8 cellular contexts compared by ENCODE assay signal in genomic region chr4:15479089-15479912, GRCh38. TPM values are rescaled to one million over a fixed set of nuclear protein-coding genes. Genes with fewer than 3 reads are reported as not detected.
DNase-seq lines count a peak whose midpoint lies in the region; FAIRE-seq and TF ChIP-seq lines count a peak whose summit lies in the region.

No MANE protein-coding gene starts in this region.

- FAIRE-seq in endometrium (lab: Jason Lieb, UNC) = peak; percentile 84

- intact Hi-C loops in lower leg skin (cut with DNase I; ENCODE audit: low total_unique reads) (no loop called here), tibial artery (cut with DNase I; ENCODE audit: low total_unique reads) (loop anchor here (2.0 to 5.0 kb wide), 2 partner anchors 176 to 478 kb away; partner anchors contain the start of gene FBXL5)

- H3K79me2 ChIP-seq in Loucy (ENCODE audit: insufficient read depth, low read length) = no peaks in the 10 kb centered on the region

- 24% methylated on average over 11 of the region's 11 CpGs for WGBS in lower leg skin, 2 donors

- H3K36me3 ChIP-seq in Loucy (ENCODE audit: insufficient read depth, low read length) = no peaks in the 10 kb centered on the region
- peaks cover 14 to 20% (median 17%) of the 10 kb centered on the region in 3 donors for H3K36me3 ChIP-seq in tibial artery

- H3K9ac ChIP-seq in Loucy (ENCODE audit: low read depth, low read length, poor library complexity, severe bottlenecking) = no peak overlapping the region

- CTCF ChIA-PET in RWPE1 (lab: Yijun Ruan, JAX) = interaction anchor here (0.6 to 1.5 kb wide), 5 partner anchors 170 to 1940 kb away, joined by 3 to 7 read pairs (median 3); no protein-coding TSS in a partner anchor

- H3K9me2 ChIP-seq in Loucy (replicated peaks; ENCODE audit: low read depth, low read length) = no peaks in the 10 kb centered on the region

- peak; percentile 5 for DNase-seq in GM12864 (ENCODE audit: low read depth)
- peak; percentile 72 for DNase-seq in RWPE1 (ENCODE audit: low spot score)
- DNase-seq in lower leg skin (ENCODE audit: low spot score in 2 of 2) = no peak
- peak; percentile 37 to 68 for DNase-seq in tibial artery
- DNase-seq in activated naive CD4-positive, alpha-beta T cell treated with Interleukin-2 at 50 U/mL for 16 hours = no peak
- DNase-seq in stimulated activated naive CD4-positive, alpha-beta T cell (lab: John Stamatoyannopoulos, UW) = no peak

- H2AFZ ChIP-seq in Loucy (ENCODE audit: low read length) = no peak overlapping the region

- no peak overlapping the region for H3K4me2 ChIP-seq in Loucy (ENCODE audit: low read depth, low read length, poor library complexity, severe bottlenecking)

- H3K4me3 ChIP-seq in GM12864 (ENCODE audit: low read depth, low read length) = no peak overlapping the region
- no peak overlapping the region for H3K4me3 ChIP-seq in Loucy (ENCODE audit: low read length, poor library complexity, severe bottlenecking)
- H3K4me3 ChIP-seq in lower leg skin (ENCODE audit: low read depth, poor library complexity, severe bottlenecking) = peak overlapping the region; percentile 10
- peak overlapping the region; percentile 55 to 56 for H3K4me3 ChIP-seq in tibial artery

- H4K20me1 ChIP-seq in Loucy (ENCODE audit: insufficient read depth, low read length, poor library complexity, severe bottlenecking) = no peaks in the 10 kb centered on the region

- no peaks in the 10 kb centered on the region for H3F3A ChIP-seq in Loucy (ENCODE audit: low read depth)

- no peak for TF ChIP-seq POLR2A in lower leg skin (IDR thresholded peaks at IDR 0.05)

- POLR2A ChIA-PET in RWPE1 (lab: Yijun Ruan, JAX; ENCODE audit: low non-redundant PET) = no interaction called here

- H3K9me3 ChIP-seq in Loucy (ENCODE audit: insufficient read depth, low read depth, low read length) = no peaks in the 10 kb centered on the region
- H3K9me3 ChIP-seq in tibial artery = no peaks in the 10 kb centered on the region

- H3K4me1 ChIP-seq in Loucy (ENCODE audit: insufficient read depth, low read length, poor library complexity, severe bottlenecking) (no peaks in the 10 kb centered on the region), tibial artery (peaks cover 0 to 25% (median 15%) of the 10 kb centered on the region in 4 donors)

- peak; percentile 55 for TF ChIP-seq CTCF in GM12864 (IDR thresholded peaks at IDR 0.05; ENCODE audit: low read depth, low read length, missing control alignments)
- peak; percentile 87 for TF ChIP-seq CTCF in Loucy (conservative IDR thresholded peaks at IDR 0.05; ENCODE audit: low read length)
- peak; percentile 73 for TF ChIP-seq CTCF in RWPE1 (conservative IDR thresholded peaks at IDR 0.05; ENCODE audit: low read depth)
- TF ChIP-seq CTCF in lower leg skin (IDR thresholded peaks at IDR 0.05) = no peak
- TF ChIP-seq CTCF in tibial artery (IDR thresholded peaks at IDR 0.05) = peak; percentile 63 to 74

- peak overlapping the region; percentile 79 for H3K27ac ChIP-seq in RWPE1
- H3K27ac ChIP-seq in tibial artery = peak overlapping the region; percentile 75 to 79

- no peaks in the 10 kb centered on the region for H3K27me3 ChIP-seq in Loucy (ENCODE audit: insufficient read depth, low read length, poor library complexity, severe bottlenecking)
- H3K27me3 ChIP-seq in tibial artery = no peaks in the 10 kb centered on the region

RNA-seq across cellular contexts. Expression of gene CC2D2A, which starts 9.6 kb away (rescaled TPM):
- 1 to 10 TPM; 2.1 to 6.3 (median 3.3) TPM for total RNA-seq in lower leg skin

RNA-seq across cellular contexts. Expression of gene C1QTNF7, which starts 51.5 kb away (rescaled TPM):
- 1 to 10 TPM in 2 of 4 donors, under 1 TPM in 2; 0.80 to 9.2 (median 3.6) TPM for total RNA-seq in lower leg skin

Comparison
In these comparisons a context has a peak if more than half of its experiments do, and no peak if none do; other contexts are left out.
1. DNase-seq: peak in GM12864 (single experiment), RWPE1 (single experiment) and tibial artery (2 of 2); none in lower leg skin (0 of 2), activated naive CD4-positive, alpha-beta T cell treated with Interleukin-2 at 50 U/mL for 16 hours (single experiment) and stimulated activated naive CD4-positive, alpha-beta T cell (0 of 6).
2. H3K4me3 ChIP-seq: peak in lower leg skin (single experiment) and tibial artery (2 of 2); none in GM12864 (single experiment) and Loucy (single experiment).
3. CTCF ChIP-seq: peak in GM12864 (single experiment), Loucy (single experiment), RWPE1 (single experiment) and tibial artery (2 of 2); none in lower leg skin (0 of 3).